In the genomic region with DNA sequence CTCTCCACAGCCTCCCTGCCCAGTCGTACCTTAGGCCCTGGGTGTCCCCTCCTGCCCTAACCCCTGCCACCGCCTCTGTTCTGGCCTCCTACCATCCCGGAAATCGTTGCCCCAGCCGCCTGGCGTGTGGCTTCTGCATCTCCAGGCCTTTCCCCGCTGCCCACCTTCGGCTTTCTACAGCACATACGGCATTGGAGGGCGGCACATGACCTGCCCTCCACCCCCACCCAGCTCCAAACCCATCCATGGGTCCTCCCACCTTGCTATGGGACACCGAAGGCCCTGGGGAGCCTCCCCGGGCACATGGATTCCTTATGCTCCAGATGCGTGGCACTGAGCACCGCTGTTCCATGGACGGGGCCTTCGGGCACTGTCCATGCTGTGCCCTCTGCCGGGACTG, we compare ENCODE assay signal across 12 cellular contexts. TPM values are rescaled to one million over a fixed set of nuclear protein-coding genes. Genes with fewer than 3 reads are reported as not detected.
DNase-seq lines count a peak whose midpoint lies in the region; ATAC-seq, FAIRE-seq and TF ChIP-seq lines count a peak whose summit lies in the region.
"Had no signal": no experiment of that assay in that cellular context is flagged by ENCODE, and none has a peak within 500 bp of the region (broad histone marks: within the 10 kb centered on the region; RNA-seq: fewer than 3 reads in every experiment).

No MANE protein-coding gene starts in this region.

- no peaks in the 10 kb centered on the region for H3K9me3 Mint-ChIP-seq in CD8-positive, alpha-beta T cell
- H3K9me3 Mint-ChIP-seq in glutamatergic neuron (ENCODE audit: unreplicated experiment): peaks cover 3% of the 10 kb centered on the region
- H3K9me3 Mint-ChIP-seq: activated naive CD4-positive, alpha-beta T cell treated with anti-CD3 and anti-CD28 coated beads for 36 hours had no signal

- FAIRE-seq in GM12892 (lab: Jason Lieb, UNC): no peak
- FAIRE-seq: RCC 7860 had no signal

- H3K4me1 ChIP-seq in CD8-positive, alpha-beta T cell (ENCODE audit: insufficient read depth, low read length): no peaks in the 10 kb centered on the region
- H3K4me1 ChIP-seq in SJSA1 (replicated peaks): peaks cover 11% of the 10 kb centered on the region
- peaks cover 0 to 13% (median 5%) of the 10 kb centered on the region in 4 donors for H3K4me1 ChIP-seq in sigmoid colon

- WGBS in sigmoid colon, 2 donors: 75 to 81% methylated on average over 17 of the region's 17 CpGs

- no peak for TF ChIP-seq POLR2A in sigmoid colon (IDR thresholded peaks at IDR 0.05)
- no peak for TF ChIP-seq POLR2A in GM12892 (IDR thresholded peaks at IDR 0.05; ENCODE audit: low read depth, low read length)

- ATAC-seq in CD8-positive, alpha-beta T cell: no peak
- ATAC-seq in HG03520 (IDR thresholded peaks at IDR 0.05; ENCODE audit: unreplicated experiment) (no peak), GM21723 (IDR thresholded peaks at IDR 0.05; ENCODE audit: unreplicated experiment) (no peak)

- H3K36me3 Mint-ChIP-seq in CD8-positive, alpha-beta T cell: no peaks in the 10 kb centered on the region
- peaks cover 8% of the 10 kb centered on the region for H3K36me3 Mint-ChIP-seq in glutamatergic neuron (ENCODE audit: unreplicated experiment)

- TF ChIP-seq EP300 in sigmoid colon (IDR thresholded peaks at IDR 0.05): no peak

- H3K4me3 ChIP-seq in CD8-positive, alpha-beta T cell (ENCODE audit: low read depth, low read length): no peak overlapping the region
- H3K4me3 ChIP-seq in SJSA1 (peak overlapping the region; percentile 46), sigmoid colon (peak overlapping the region in 3 of 4 donors; percentile 50 to 57 (median 56))

- H3K27ac ChIP-seq in CD8-positive, alpha-beta T cell (ENCODE audit: low read depth, low read length): no peak overlapping the region
- peak overlapping the region; percentile 91 for H3K27ac ChIP-seq in SJSA1
- peak overlapping the region; percentile 66 to 83 (median 72) for H3K27ac ChIP-seq in sigmoid colon

- H3K36me3 ChIP-seq in CD8-positive, alpha-beta T cell (ENCODE audit: insufficient read depth, low read length): no peaks in the 10 kb centered on the region
- no peaks in the 10 kb centered on the region for H3K36me3 ChIP-seq in SJSA1
- no peaks in the 10 kb centered on the region for H3K36me3 ChIP-seq in sigmoid colon

- H3K27ac Mint-ChIP-seq in CD8-positive, alpha-beta T cell: no peak overlapping the region
- H3K27ac Mint-ChIP-seq in glutamatergic neuron (ENCODE audit: unreplicated experiment): peak overlapping the region; percentile 55
- H3K27ac Mint-ChIP-seq: activated naive CD4-positive, alpha-beta T cell treated with anti-CD3 and anti-CD28 coated beads for 36 hours had no signal

- CTCF ChIA-PET in CD8-positive, alpha-beta T cell (lab: Charles Lee): no interaction called here

- H3K4me3 Mint-ChIP-seq in CD8-positive, alpha-beta T cell: peak overlapping the region; percentile 58
- no peak overlapping the region for H3K4me3 Mint-ChIP-seq in glutamatergic neuron (ENCODE audit: unreplicated experiment)
- H3K4me3 Mint-ChIP-seq: activated naive CD4-positive, alpha-beta T cell treated with anti-CD3 and anti-CD28 coated beads for 36 hours had no signal

- DNase-seq in CD8-positive, alpha-beta T cell: no peak
- DNase-seq in SJSA1 (ENCODE audit: low read depth in 1 of 2, low spot score in 2 of 2) (no peak), glutamatergic neuron (no peak), sigmoid colon (no peak), GM12892 (ENCODE audit: insufficient read length) (no peak), CD1c-positive myeloid dendritic cell (ENCODE audit: extremely low spot score) (no peak)
- DNase-seq: COR-L47, NCI-H1930 had no signal

- peaks cover 43% of the 10 kb centered on the region for H3K27me3 Mint-ChIP-seq in CD8-positive, alpha-beta T cell (ENCODE audit: low read depth)
- peaks cover 14% of the 10 kb centered on the region for H3K27me3 Mint-ChIP-seq in glutamatergic neuron (ENCODE audit: unreplicated experiment)

- POLR2A ChIA-PET in CD8-positive, alpha-beta T cell (lab: Charles Lee): no interaction called here

- peaks cover 7% of the 10 kb centered on the region for H3K27me3 ChIP-seq in CD8-positive, alpha-beta T cell (ENCODE audit: insufficient read depth, low read length)
- H3K27me3 ChIP-seq in SJSA1 (replicated peaks): no peaks in the 10 kb centered on the region
- H3K27me3 ChIP-seq in sigmoid colon: no peaks in the 10 kb centered on the region

- TF ChIP-seq CTCF in CD8-positive, alpha-beta T cell (IDR thresholded peaks at IDR 0.05): no peak
- TF ChIP-seq CTCF in glutamatergic neuron (IDR thresholded peaks at IDR 0.05; ENCODE audit: partially characterized antibody, unreplicated experiment) (no peak), sigmoid colon (IDR thresholded peaks at IDR 0.05) (no peak)

- no peaks in the 10 kb centered on the region for H3K9me3 ChIP-seq in CD8-positive, alpha-beta T cell (ENCODE audit: low read length)
- H3K9me3 ChIP-seq in SJSA1 (replicated peaks): no peaks in the 10 kb centered on the region
- no peaks in the 10 kb centered on the region for H3K9me3 ChIP-seq in sigmoid colon

- H3K4me1 Mint-ChIP-seq in CD8-positive, alpha-beta T cell (ENCODE audit: low read depth): peaks cover 8% of the 10 kb centered on the region
- peaks cover 32% of the 10 kb centered on the region for H3K4me1 Mint-ChIP-seq in glutamatergic neuron (ENCODE audit: low read depth, unreplicated experiment)

- intact Hi-C loops in CD8-positive, alpha-beta T cell (cut with DNase I, micrococcal nuclease): no loop called here
- intact Hi-C loops in sigmoid colon (cut with DNase I): no loop called here

RNA-seq across cellular contexts. Expression of gene FGF18, which starts 32.0 kb away (rescaled TPM):
- total RNA-seq in CD8-positive, alpha-beta T cell: under 1 TPM; 0.57 to 0.83 TPM
- total RNA-seq in SJSA1 (2014; rRNA removed; shearing (Covaris generic)): 0.21 TPM in 1 of 2 replicates, not detected in the other
- total RNA-seq in glutamatergic neuron (ENCODE audit: unreplicated experiment) (26.3 TPM), sigmoid colon (1 to 10 TPM in 1 of 4 donors, under 1 TPM in 1, not detected in 2; 0.28 to 3.0 TPM)
- under 1 TPM in 2 of 3 donors, not detected in 1; 0.36 to 0.60 TPM for polyA plus RNA-seq in sigmoid colon
- polyA plus RNA-seq in GM12892 (2012; ENCODE audit: missing spikeins): 0.13 TPM
